In genomic region chr6:74362391-74362790, GRCh38 we compare ENCODE assay signal across 9 cellular contexts.
"Had no signal": no experiment of that assay in that cellular context is flagged by ENCODE, and none has a peak within 500 bp of the region (broad histone marks: within the 10 kb centered on the region; RNA-seq: fewer than 3 reads in every experiment).

No MANE protein-coding gene starts in this region.

- H3K36me3 ChIP-seq: HAP-1 had no signal

- FAIRE-seq: HTR-8/SVneo, K562 had no signal

- H3K4me1 ChIP-seq: HAP-1 had no signal

- H3K9me3 ChIP-seq: HAP-1 had no signal

- H3K4me3 ChIP-seq: HAP-1, K562 had no signal

- ATAC-seq: HCT116, K562 had no signal

- DNase-seq: GOT3, H7, HFFc6, IMR-90, KG1 had no signal
